Comparison of ENCODE assay signal across 13 cellular contexts in genomic region chr4:14111730-14112171, GRCh38.
DNase-seq lines count a peak whose midpoint lies in the region; ATAC-seq, FAIRE-seq and TF ChIP-seq lines count a peak whose summit lies in the region.
"Had no signal": no experiment of that assay in that cellular context is flagged by ENCODE, and none has a peak within 500 bp of the region (broad histone marks: within the 10 kb centered on the region; RNA-seq: fewer than 3 reads in every experiment).

No MANE protein-coding gene starts in this region.

- no peaks in the 10 kb centered on the region for H3K9me2 ChIP-seq in hepatocyte (replicated peaks; ENCODE audit: insufficient read depth)

- peaks cover 3% of the 10 kb centered on the region for H3K27me3 Mint-ChIP-seq in activated T-cell treated with anti-CD3 and anti-CD28 coated beads, Interleukin-2, amount 50 U/mL, for 4 hours (ENCODE audit: low read depth)
- H3K27me3 Mint-ChIP-seq: type B pancreatic cell had no signal

- no peak for TF ChIP-seq CTCF in foreskin fibroblast (IDR thresholded peaks at IDR 0.05; ENCODE audit: low read depth, low read length)
- TF ChIP-seq CTCF in hepatocyte (IDR thresholded peaks at IDR 0.05; ENCODE audit: poor library complexity) = no peak

- peaks cover 12% of the 10 kb centered on the region for H3K9me3 Mint-ChIP-seq in activated T-cell treated with anti-CD3 and anti-CD28 coated beads, Interleukin-2, amount 50 U/mL, for 4 hours

- peak; percentile 22 for DNase-seq in HTR-8/SVneo (ENCODE audit: insufficient read length, low spot score)
- DNase-seq in adipocyte (ENCODE audit: low read depth) = peak; percentile 83
- DNase-seq in foreskin fibroblast = peak; percentile 74 to 76
- DNase-seq in NCI-H1417 treated with DMSO at 0.1 percent for 48 hours (lab: John Stamatoyannopoulos, UW) = no peak
- DNase-seq in activated T-cell treated with anti-CD3 and anti-CD28 coated beads, Interleukin-2, amount 50 U/mL, for 4 hours = no peak
- DNase-seq in hepatocyte (ENCODE audit: low spot score) = no peak
- DNase-seq: activated B cell treated with CpG ODN at 0.5 μM for 24 hours, mucosa of descending colon, NCI-H345 had no signal

- H3K4me1 Mint-ChIP-seq in activated T-cell treated with anti-CD3 and anti-CD28 coated beads, Interleukin-2, amount 50 U/mL, for 4 hours (ENCODE audit: low read depth) = no peaks in the 10 kb centered on the region

- FAIRE-seq in HTR-8/SVneo (lab: Jason Lieb, UNC) = no peak

- no peak overlapping the region for H3K4me2 ChIP-seq in hepatocyte

- H3K9me3 ChIP-seq in adipocyte (ENCODE audit: control insufficient read depth, low read length) (peaks cover 9% of the 10 kb centered on the region), hepatocyte (ENCODE audit: low read depth) (peaks cover 5% of the 10 kb centered on the region)

- H3K36me3 ChIP-seq in ACC112 (ENCODE audit: insufficient read depth, low read length) = no peaks in the 10 kb centered on the region
- no peaks in the 10 kb centered on the region for H3K36me3 ChIP-seq in adipocyte (ENCODE audit: control insufficient read depth, insufficient read depth, low read length, severe bottlenecking)
- no peaks in the 10 kb centered on the region for H3K36me3 ChIP-seq in hepatocyte (replicated peaks; ENCODE audit: insufficient read depth, low read depth)

- peak overlapping the region; percentile 84 for H3K9ac ChIP-seq in adipocyte (ENCODE audit: low read length)

- peak overlapping the region; percentile 18 for H2AFZ ChIP-seq in ACC112 (ENCODE audit: low read length, unreplicated experiment)
- H2AFZ ChIP-seq in hepatocyte = no peak overlapping the region

- H3K4me3 ChIP-seq in ACC112 (ENCODE audit: low read depth, low read length) (peak overlapping the region; percentile 71), adipocyte (ENCODE audit: low read length) (peak overlapping the region; percentile 78), foreskin fibroblast (ENCODE audit: low read depth in 1 of 2, low read length in 2 of 2) (peak overlapping the region; percentile 33 to 47), hepatocyte (no peak overlapping the region)
- H3K4me3 ChIP-seq: mucosa of descending colon had no signal

- H3K4me1 ChIP-seq in ACC112 (ENCODE audit: control insufficient read depth, insufficient read depth, low read length, unreplicated experiment) = peaks cover 47% of the 10 kb centered on the region
- H3K4me1 ChIP-seq in adipocyte (ENCODE audit: control insufficient read depth, insufficient read depth, low read length) = peaks cover 18% of the 10 kb centered on the region
- H3K4me1 ChIP-seq in hepatocyte (ENCODE audit: insufficient read depth) = no peaks in the 10 kb centered on the region

- WGBS in hepatocyte (ENCODE audit: low lambda C conversion rate, missing lambda C conversion rate) = 57% methylated on average over 5 of the region's 5 CpGs

- H3K27me3 ChIP-seq in ACC112 (ENCODE audit: insufficient read depth, low read length) (no peaks in the 10 kb centered on the region), adipocyte (replicated peaks; ENCODE audit: control insufficient read depth, insufficient read depth, low read length) (no peaks in the 10 kb centered on the region), hepatocyte (no peaks in the 10 kb centered on the region)

- ATAC-seq in GM19328 (IDR thresholded peaks at IDR 0.05; ENCODE audit: unreplicated experiment) = no peak
- ATAC-seq in activated T-cell treated with anti-CD3 and anti-CD28 coated beads, Interleukin-2, amount 50 U/mL, for 4 hours = no peak
- ATAC-seq: mucosa of descending colon, Right ventricle myocardium inferior had no signal

- H3K27ac ChIP-seq in ACC112 (ENCODE audit: low read depth, low read length) (peak overlapping the region; percentile 95), hepatocyte (no peak overlapping the region)

- no peak overlapping the region for H3K4me3 Mint-ChIP-seq in activated T-cell treated with anti-CD3 and anti-CD28 coated beads, Interleukin-2, amount 50 U/mL, for 4 hours
- H3K4me3 Mint-ChIP-seq: activated B cell treated with CpG ODN at 0.5 μM for 24 hours, type B pancreatic cell had no signal

- no peaks in the 10 kb centered on the region for H4K20me1 ChIP-seq in hepatocyte (ENCODE audit: insufficient read depth, poor library complexity, severe bottlenecking)

- no peaks in the 10 kb centered on the region for H3K36me3 Mint-ChIP-seq in activated T-cell treated with anti-CD3 and anti-CD28 coated beads, Interleukin-2, amount 50 U/mL, for 4 hours (ENCODE audit: insufficient read depth)
- H3K36me3 Mint-ChIP-seq: type B pancreatic cell had no signal

- H3K79me2 ChIP-seq in ACC112 (ENCODE audit: control insufficient read depth, insufficient read depth, low read length, unreplicated experiment) = peaks cover 38% of the 10 kb centered on the region
- H3K79me2 ChIP-seq in hepatocyte = no peaks in the 10 kb centered on the region

Comparison
In these comparisons a context has a peak if more than half of its experiments do, and no peak if none do; other contexts are left out.
1. DNase-seq: peak in HTR-8/SVneo (single experiment), adipocyte (single experiment) and foreskin fibroblast (2 of 2); none in NCI-H1417 treated with DMSO at 0.1 percent for 48 hours (single experiment), activated T-cell treated with anti-CD3 and anti-CD28 coated beads, Interleukin-2, amount 50 U/mL, for 4 hours (single experiment) and hepatocyte (single experiment).